ENCODE assay signal across 1 cellular context in genomic region chr15:67550522-67550921, GRCh38.
TF ChIP-seq lines count a peak whose summit lies in the region.

No MANE protein-coding gene starts in this region.

TF ChIP-seq in neural cell, 6 proteins besides CTCF, POLR2A, EP300 and RAD21 (continued from another document):
- TF ChIP-seq REST (IDR thresholded peaks at IDR 0.05; ENCODE audit: borderline replicate concordance) = no peak
- TF ChIP-seq EZH2 (IDR thresholded peaks at IDR 0.05; ENCODE audit: borderline replicate concordance, insufficient read depth, low read length, poor library complexity, severe bottlenecking) = no peak
- TF ChIP-seq TAF1 (IDR thresholded peaks at IDR 0.05; ENCODE audit: low read depth) = no peak
- TF ChIP-seq MXI1 (conservative IDR thresholded peaks at IDR 0.05; ENCODE audit: poor library complexity, severe bottlenecking) = no peak
